2 cellular contexts compared by ENCODE assay signal in the genomic region with DNA sequence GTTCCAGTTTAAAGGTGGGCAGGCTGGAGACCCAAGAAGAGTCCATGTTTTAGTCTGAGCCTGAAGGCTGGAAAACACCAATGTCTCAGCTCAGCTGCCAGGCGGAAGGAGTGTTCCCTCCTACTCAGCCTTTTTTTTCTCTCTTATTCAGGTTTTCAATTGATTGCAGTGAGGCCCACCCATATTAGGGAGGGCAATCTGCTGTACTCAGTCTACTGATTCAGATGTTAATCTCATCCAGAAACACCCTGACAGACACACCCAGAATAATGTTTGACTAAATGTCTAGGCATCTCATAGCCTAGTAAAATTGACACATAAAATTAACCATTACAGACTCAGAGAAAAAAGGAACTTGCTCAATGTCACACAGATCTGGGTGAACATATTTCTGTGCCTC.
TF ChIP-seq lines count a peak whose summit lies in the region.

No MANE protein-coding gene starts in this region.

TF ChIP-seq in GM23338, 12 proteins besides CTCF, POLR2A, EP300 and RAD21 (continued from another document):
- TF ChIP-seq ZNF462 (CRISPR knock-in tag; IDR thresholded peaks at IDR 0.05) (no peak), NANOG (IDR thresholded peaks at IDR 0.05; ENCODE audit: borderline replicate concordance) (no peak), CREB1 (CRISPR knock-in tag; IDR thresholded peaks at IDR 0.05; ENCODE audit: low read depth) (no peak), EZH2 (IDR thresholded peaks at IDR 0.05; ENCODE audit: low read depth, unreplicated experiment) (no peak), REST (IDR thresholded peaks at IDR 0.05; ENCODE audit: unreplicated experiment) (no peak), POLR2AphosphoS5 (IDR thresholded peaks at IDR 0.05; ENCODE audit: low read depth) (no peak), JUNB (IDR thresholded peaks at IDR 0.05; ENCODE audit: unreplicated experiment) (no peak), EZH2phosphoT487 (IDR thresholded peaks at IDR 0.05; ENCODE audit: unreplicated experiment) (no peak), ZNF114 (CRISPR knock-in tag; IDR thresholded peaks at IDR 0.05) (no peak)
- TF ChIP-seq, protein P1, sequence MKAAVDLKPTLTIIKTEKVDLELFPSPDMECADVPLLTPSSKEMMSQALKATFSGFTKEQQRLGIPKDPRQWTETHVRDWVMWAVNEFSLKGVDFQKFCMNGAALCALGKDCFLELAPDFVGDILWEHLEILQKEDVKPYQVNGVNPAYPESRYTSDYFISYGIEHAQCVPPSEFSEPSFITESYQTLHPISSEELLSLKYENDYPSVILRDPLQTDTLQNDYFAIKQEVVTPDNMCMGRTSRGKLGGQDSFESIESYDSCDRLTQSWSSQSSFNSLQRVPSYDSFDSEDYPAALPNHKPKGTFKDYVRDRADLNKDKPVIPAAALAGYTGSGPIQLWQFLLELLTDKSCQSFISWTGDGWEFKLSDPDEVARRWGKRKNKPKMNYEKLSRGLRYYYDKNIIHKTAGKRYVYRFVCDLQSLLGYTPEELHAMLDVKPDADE (IDR thresholded peaks at IDR 0.05) = no peak
TF ChIP-seq in GM23338: peak in this region for 0.

TF ChIP-seq in WTC11, 78 proteins besides CTCF, POLR2A, EP300 and RAD21 (continued from another document):
- no peak for TF ChIP-seq AR (CRISPR knock-in tag; IDR thresholded peaks at IDR 0.05)
- TF ChIP-seq, protein P2, sequence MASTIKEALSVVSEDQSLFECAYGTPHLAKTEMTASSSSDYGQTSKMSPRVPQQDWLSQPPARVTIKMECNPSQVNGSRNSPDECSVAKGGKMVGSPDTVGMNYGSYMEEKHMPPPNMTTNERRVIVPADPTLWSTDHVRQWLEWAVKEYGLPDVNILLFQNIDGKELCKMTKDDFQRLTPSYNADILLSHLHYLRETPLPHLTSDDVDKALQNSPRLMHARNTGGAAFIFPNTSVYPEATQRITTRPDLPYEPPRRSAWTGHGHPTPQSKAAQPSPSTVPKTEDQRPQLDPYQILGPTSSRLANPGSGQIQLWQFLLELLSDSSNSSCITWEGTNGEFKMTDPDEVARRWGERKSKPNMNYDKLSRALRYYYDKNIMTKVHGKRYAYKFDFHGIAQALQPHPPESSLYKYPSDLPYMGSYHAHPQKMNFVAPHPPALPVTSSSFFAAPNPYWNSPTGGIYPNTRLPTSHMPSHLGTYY (CRISPR knock-in tag; IDR thresholded peaks at IDR 0.05) = no peak
- TF ChIP-seq ZNF396 (CRISPR knock-in tag; IDR thresholded peaks at IDR 0.05; ENCODE audit: borderline replicate concordance) = no peak
- TF ChIP-seq ARID4B (CRISPR knock-in tag; IDR thresholded peaks at IDR 0.05; ENCODE audit: borderline replicate concordance) = no peak
- TF ChIP-seq STAT6 (CRISPR knock-in tag; conservative IDR thresholded peaks at IDR 0.05; ENCODE audit: low read depth) = no peak
- TF ChIP-seq TCF7 (CRISPR knock-in tag; IDR thresholded peaks at IDR 0.05; ENCODE audit: low read depth) = no peak
- TF ChIP-seq GRHL2 (CRISPR knock-in tag; IDR thresholded peaks at IDR 0.05; ENCODE audit: insufficient replicate concordance, severe bottlenecking) = no peak
- TF ChIP-seq MXD4 (CRISPR knock-in tag; IDR thresholded peaks at IDR 0.05; ENCODE audit: borderline replicate concordance) = no peak
- TF ChIP-seq NFE2L1 (CRISPR knock-in tag; IDR thresholded peaks at IDR 0.05) = no peak
